ENCODE assay signal across 1 cellular context in the genomic region with DNA sequence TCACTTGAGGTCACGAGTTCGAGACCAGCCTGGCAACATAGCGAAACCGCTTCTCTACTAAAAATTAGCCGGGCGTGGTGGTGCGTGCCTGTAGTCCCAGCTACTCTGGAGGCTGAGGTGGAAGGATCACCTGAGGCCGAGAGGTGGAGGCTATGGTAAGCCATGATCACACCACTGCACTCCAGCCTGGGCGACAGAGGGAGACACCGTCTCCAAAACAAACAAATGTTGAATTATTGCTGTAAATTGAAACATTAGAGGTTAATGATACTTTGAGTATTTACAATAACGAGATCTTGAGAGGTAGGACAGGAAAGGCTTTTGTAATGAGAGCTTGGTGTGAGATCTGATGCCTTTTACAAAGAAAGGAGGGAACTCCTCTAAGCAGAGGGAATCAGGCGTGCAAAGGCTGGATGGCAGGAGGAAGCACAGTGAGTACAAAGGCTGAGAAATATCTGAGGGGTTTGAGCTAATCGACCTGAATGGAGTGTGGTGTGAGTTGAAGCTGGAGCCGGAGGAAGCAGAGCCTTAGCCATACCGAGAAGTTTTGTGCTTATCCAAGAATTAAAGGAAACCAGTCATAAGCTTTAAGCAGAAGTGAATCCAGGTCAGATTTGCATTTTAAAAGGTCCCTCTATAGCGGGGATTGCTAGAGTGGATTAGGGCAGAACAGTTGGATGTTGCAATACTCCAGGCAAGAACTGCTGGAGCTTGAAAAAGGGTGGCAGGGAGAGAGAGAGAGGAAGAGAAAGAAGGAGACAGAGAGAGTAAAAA.
A peak's percentile ranks its signal among the peaks of the same experiment; 100 is the strongest.
TF ChIP-seq lines count a peak whose summit lies in the region.

No MANE protein-coding gene starts in this region.

TF ChIP-seq in GM12878, 131 proteins besides CTCF, POLR2A, EP300 and RAD21:
- TF ChIP-seq NR2C1 (IDR thresholded peaks at IDR 0.05) (no peak), IKZF1 (conservative IDR thresholded peaks at IDR 0.05) (0 out of 2 replicates have a peak, but pooled peaks have one; percentile 22), SMAD1 (IDR thresholded peaks at IDR 0.05; ENCODE audit: low read depth, partially characterized antibody) (no peak), NBN (IDR thresholded peaks at IDR 0.05) (no peak; the same call in 1 of the 2 replicates), SMARCA5 (IDR thresholded peaks at IDR 0.05) (peak; percentile 8; the same call in 1 of the 2 replicates), E2F4 (IDR thresholded peaks at IDR 0.05; ENCODE audit: low read depth, low read length) (no peak), POU2F2 (IDR thresholded peaks at IDR 0.05; ENCODE audit: borderline replicate concordance, low read depth, low read length) (peak; percentile 69; the same call in 2 of the 3 replicates), ZNF384 (IDR thresholded peaks at IDR 0.05; ENCODE audit: borderline replicate concordance, low read depth, low read length) (no peak), SIN3A (IDR thresholded peaks at IDR 0.05; ENCODE audit: low read depth, low read length) (no peak), ATF2 (IDR thresholded peaks at IDR 0.05; ENCODE audit: low read length) (no peak), PML (IDR thresholded peaks at IDR 0.05; ENCODE audit: low read length) (no peak), PAX8 (IDR thresholded peaks at IDR 0.05) (no peak), POLR2AphosphoS5 (IDR thresholded peaks at IDR 0.05; ENCODE audit: low read length) (peak; percentile 59), RBBP5 (conservative IDR thresholded peaks at IDR 0.05) (no peak), MYC (IDR thresholded peaks at IDR 0.05; ENCODE audit: insufficient read depth, insufficient read length, insufficient replicate concordance, low read length, severe bottlenecking) (no peak), RAD51 (IDR thresholded peaks at IDR 0.05) (no peak), SPI1 (IDR thresholded peaks at IDR 0.05; ENCODE audit: borderline replicate concordance, insufficient read depth, low read depth, low read length) (peak; percentile 79), IKZF2 (IDR thresholded peaks at IDR 0.05) (peak; percentile 50 to 51; a peak in 2 of 4 replicates), NRF1 (conservative IDR thresholded peaks at IDR 0.05; ENCODE audit: low read depth, low read length) (no peak), SUPT20H (IDR thresholded peaks at IDR 0.05; ENCODE audit: borderline replicate concordance, control insufficient read depth, low read depth, low read length) (no peak), NR2F1 (conservative IDR thresholded peaks at IDR 0.05) (no peak)
- TF ChIP-seq, protein P1, sequence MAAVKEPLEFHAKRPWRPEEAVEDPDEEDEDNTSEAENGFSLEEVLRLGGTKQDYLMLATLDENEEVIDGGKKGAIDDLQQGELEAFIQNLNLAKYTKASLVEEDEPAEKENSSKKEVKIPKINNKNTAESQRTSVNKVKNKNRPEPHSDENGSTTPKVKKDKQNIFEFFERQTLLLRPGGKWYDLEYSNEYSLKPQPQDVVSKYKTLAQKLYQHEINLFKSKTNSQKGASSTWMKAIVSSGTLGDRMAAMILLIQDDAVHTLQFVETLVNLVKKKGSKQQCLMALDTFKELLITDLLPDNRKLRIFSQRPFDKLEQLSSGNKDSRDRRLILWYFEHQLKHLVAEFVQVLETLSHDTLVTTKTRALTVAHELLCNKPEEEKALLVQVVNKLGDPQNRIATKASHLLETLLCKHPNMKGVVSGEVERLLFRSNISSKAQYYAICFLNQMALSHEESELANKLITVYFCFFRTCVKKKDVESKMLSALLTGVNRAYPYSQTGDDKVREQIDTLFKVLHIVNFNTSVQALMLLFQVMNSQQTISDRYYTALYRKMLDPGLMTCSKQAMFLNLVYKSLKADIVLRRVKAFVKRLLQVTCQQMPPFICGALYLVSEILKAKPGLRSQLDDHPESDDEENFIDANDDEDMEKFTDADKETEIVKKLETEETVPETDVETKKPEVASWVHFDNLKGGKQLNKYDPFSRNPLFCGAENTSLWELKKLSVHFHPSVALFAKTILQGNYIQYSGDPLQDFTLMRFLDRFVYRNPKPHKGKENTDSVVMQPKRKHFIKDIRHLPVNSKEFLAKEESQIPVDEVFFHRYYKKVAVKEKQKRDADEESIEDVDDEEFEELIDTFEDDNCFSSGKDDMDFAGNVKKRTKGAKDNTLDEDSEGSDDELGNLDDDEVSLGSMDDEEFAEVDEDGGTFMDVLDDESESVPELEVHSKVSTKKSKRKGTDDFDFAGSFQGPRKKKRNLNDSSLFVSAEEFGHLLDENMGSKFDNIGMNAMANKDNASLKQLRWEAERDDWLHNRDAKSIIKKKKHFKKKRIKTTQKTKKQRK (IDR thresholded peaks at IDR 0.05; ENCODE audit: low read depth, low read length): no peak
- TF ChIP-seq, protein P2, sequence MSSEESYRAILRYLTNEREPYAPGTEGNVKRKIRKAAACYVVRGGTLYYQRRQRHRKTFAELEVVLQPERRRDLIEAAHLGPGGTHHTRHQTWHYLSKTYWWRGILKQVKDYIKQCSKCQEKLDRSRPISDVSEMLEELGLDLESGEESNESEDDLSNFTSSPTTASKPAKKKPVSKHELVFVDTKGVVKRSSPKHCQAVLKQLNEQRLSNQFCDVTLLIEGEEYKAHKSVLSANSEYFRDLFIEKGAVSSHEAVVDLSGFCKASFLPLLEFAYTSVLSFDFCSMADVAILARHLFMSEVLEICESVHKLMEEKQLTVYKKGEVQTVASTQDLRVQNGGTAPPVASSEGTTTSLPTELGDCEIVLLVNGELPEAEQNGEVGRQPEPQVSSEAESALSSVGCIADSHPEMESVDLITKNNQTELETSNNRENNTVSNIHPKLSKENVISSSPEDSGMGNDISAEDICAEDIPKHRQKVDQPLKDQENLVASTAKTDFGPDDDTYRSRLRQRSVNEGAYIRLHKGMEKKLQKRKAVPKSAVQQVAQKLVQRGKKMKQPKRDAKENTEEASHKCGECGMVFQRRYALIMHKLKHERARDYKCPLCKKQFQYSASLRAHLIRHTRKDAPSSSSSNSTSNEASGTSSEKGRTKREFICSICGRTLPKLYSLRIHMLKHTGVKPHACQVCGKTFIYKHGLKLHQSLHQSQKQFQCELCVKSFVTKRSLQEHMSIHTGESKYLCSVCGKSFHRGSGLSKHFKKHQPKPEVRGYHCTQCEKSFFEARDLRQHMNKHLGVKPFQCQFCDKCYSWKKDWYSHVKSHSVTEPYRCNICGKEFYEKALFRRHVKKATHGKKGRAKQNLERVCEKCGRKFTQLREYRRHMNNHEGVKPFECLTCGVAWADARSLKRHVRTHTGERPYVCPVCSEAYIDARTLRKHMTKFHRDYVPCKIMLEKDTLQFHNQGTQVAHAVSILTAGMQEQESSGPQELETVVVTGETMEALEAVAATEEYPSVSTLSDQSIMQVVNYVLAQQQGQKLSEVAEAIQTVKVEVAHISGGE (CRISPR knock-in tag; IDR thresholded peaks at IDR 0.05): no peak
